Comparison of ENCODE assay signal across 9 cellular contexts in the genomic region with DNA sequence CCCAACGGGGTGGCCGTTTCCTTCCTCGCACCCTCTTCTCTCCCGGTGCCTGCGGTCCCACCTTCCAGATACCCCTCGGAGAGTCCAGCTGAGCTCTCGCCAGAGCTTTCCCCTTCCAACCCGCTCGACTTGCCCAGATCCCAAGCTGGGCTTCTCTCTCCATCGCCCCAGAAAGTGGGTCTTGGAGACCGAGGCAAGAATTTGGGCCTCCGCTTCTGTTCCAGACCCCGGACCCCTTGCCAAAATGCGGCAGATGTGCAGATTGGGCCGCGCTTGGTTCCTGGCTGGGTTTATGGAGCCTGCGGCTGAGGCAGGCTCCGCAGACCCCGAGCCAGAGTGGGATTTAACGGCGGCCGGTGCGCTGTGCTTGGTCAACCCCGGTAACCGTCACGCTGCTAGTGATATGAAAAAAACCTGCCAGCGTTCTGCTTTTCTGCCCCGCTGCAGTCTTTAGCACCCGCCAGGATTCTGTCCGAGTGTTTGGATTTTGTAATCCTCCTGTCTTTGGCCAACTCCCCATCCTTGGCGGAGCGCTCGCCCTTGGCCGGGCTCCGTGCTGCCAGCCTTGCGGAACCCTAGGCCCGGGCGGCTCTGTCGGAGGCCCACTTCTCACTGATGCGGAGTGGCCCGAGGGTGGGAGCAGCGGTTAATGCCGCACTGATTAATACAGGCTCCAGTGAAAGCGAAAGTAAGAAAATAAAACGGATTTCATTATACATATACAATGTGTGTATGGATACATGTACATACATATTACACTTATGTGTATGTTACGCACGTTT. TPM values are rescaled to one million over a fixed set of nuclear protein-coding genes. Genes with fewer than 3 reads are reported as not detected.
A peak's percentile ranks its signal among the peaks of the same experiment; 100 is the strongest.
DNase-seq lines count a peak whose midpoint lies in the region; ATAC-seq and TF ChIP-seq lines count a peak whose summit lies in the region.
"Had no signal": no experiment of that assay in that cellular context is flagged by ENCODE, and none has a peak within 500 bp of the region (broad histone marks: within the 10 kb centered on the region; RNA-seq: fewer than 3 reads in every experiment).

No MANE protein-coding gene starts in this region.

- TF ChIP-seq POLR2A in heart left ventricle (IDR thresholded peaks at IDR 0.05), result no peak

- TF ChIP-seq CTCF in RWPE1 (conservative IDR thresholded peaks at IDR 0.05; ENCODE audit: low read depth) (no peak), heart left ventricle (IDR thresholded peaks at IDR 0.05) (no peak)

- POLR2A ChIA-PET in RWPE1 (lab: Yijun Ruan, JAX; ENCODE audit: low non-redundant PET), result no interaction called here

- peaks cover 0 to 58% (median 10%) of the 10 kb centered on the region in 12 donors for H3K4me1 ChIP-seq in heart left ventricle

- 2 to 6% (median 3%) methylated on average over 39 to 47 of the region's 47 CpGs for WGBS in heart left ventricle, 4 donors

- CTCF ChIA-PET in RWPE1 (lab: Yijun Ruan, JAX), result interaction anchor here (0.6 kb wide), 1 partner anchor 339 kb away, joined by 3 read pairs; no protein-coding TSS in a partner anchor

- peak overlapping the region; percentile 27 to 82 (median 72) for H3K4me3 ChIP-seq in heart left ventricle

- intact Hi-C loops in heart left ventricle (cut with DNase I), result loop anchor here in 8 of 10 donors (1.0 to 10.0 kb wide), 11 partner anchors 27 to 161 kb away; a partner anchor contains a TSS
- intact Hi-C loops in posterior vena cava (cut with DNase I), result no loop called here

- ATAC-seq in HG02970 (IDR thresholded peaks at IDR 0.05; ENCODE audit: low FRiP score, unreplicated experiment), result peak; percentile 37
- peak; percentile 39 to 81 (median 69) for ATAC-seq in heart left ventricle

- H3K9me3 ChIP-seq in heart left ventricle, result peaks cover 0 to 20% (median 7%) of the 10 kb centered on the region in 12 donors

- H3K27me3 ChIP-seq in heart left ventricle, result peaks cover 0 to 20% (median 0%) of the 10 kb centered on the region in 9 donors

- H3K27ac ChIP-seq in RWPE1, result no peak overlapping the region
- H3K27ac ChIP-seq in heart left ventricle, result peak overlapping the region; percentile 92 to 98 (median 95)
- H3K27ac ChIP-seq: VCaP had no signal

- peak; percentile 72 for DNase-seq in DMS79 treated with DMSO at 0.1 percent for 48 hours (lab: John Stamatoyannopoulos, UW)
- DNase-seq in RWPE1 (ENCODE audit: low spot score), result peak; percentile 20
- peak; percentile 22 for DNase-seq in activated naive CD8-positive, alpha-beta T cell treated with anti-CD3 and anti-CD28 coated beads, Interleukin-2, amount 50 U/mL, for 16 hours (ENCODE audit: low read depth, low spot score)
- DNase-seq in heart left ventricle, result peak; percentile 47 to 79 (median 63)
- peak; percentile 90 for DNase-seq in posterior vena cava (ENCODE audit: low spot score)
- no peak for DNase-seq in cerebellar cortex (ENCODE audit: low spot score)
- no peak for DNase-seq in LoVo (ENCODE audit: low spot score)

- peaks cover 0 to 4% (median 1%) of the 10 kb centered on the region in 9 donors for H3K36me3 ChIP-seq in heart left ventricle

RNA-seq across cellular contexts. Expression of a gene that starts 0.8 kb away (rescaled TPM):
- total RNA-seq in heart left ventricle (10 to 100 TPM; 15.3 to 46.0 (median 17.5) TPM), posterior vena cava (10 to 100 TPM; 35.3 to 53.1 TPM)
- 1 to 10 TPM; 6.4 to 7.8 TPM for polyA plus RNA-seq in heart left ventricle

RNA-seq across cellular contexts. Expression of a gene that starts 58.1 kb away (rescaled TPM):
- total RNA-seq in heart left ventricle, result 10 to 100 TPM in 1 of 9 donors, 1 to 10 TPM in 8; 3.3 to 10.0 (median 4.5) TPM
- 1 to 10 TPM; 1.7 to 2.8 TPM for polyA plus RNA-seq in heart left ventricle
- 10 to 100 TPM; 13.1 to 15.0 TPM for total RNA-seq in posterior vena cava

Comparison
In these comparisons a context has a peak if more than half of its experiments do, and no peak if none do; other contexts are left out.
1. DNase-seq: peak in DMS79 treated with DMSO at 0.1 percent for 48 hours (single experiment), RWPE1 (single experiment), activated naive CD8-positive, alpha-beta T cell treated with anti-CD3 and anti-CD28 coated beads, Interleukin-2, amount 50 U/mL, for 16 hours (single experiment), heart left ventricle (5 of 5) and posterior vena cava (single experiment); none in cerebellar cortex (single experiment) and LoVo (single experiment).
2. intact Hi-C loops: an anchor here in heart left ventricle (1.0 to 10.0 kb wide); none called in posterior vena cava.